1 cellular context compared by ENCODE assay signal in genomic region chr6:156383059-156383458, GRCh38.
TF ChIP-seq lines count a peak whose summit lies in the region.

No MANE protein-coding gene starts in this region.

TF ChIP-seq in SK-N-SH treated with all-trans-retinoic acid at 6 μM for 48 hours, 23 proteins besides CTCF, POLR2A, EP300 and RAD21 (continued from another document):
- TF ChIP-seq ZFP30 (CRISPR knock-in tag; IDR thresholded peaks at IDR 0.05) = no peak
- TF ChIP-seq ZNF565 (CRISPR knock-in tag; conservative IDR thresholded peaks at IDR 0.05; ENCODE audit: low read depth) = no peak
- TF ChIP-seq CSDC2 (CRISPR knock-in tag; IDR thresholded peaks at IDR 0.05) = no peak
- TF ChIP-seq GLIS3 (CRISPR knock-in tag; IDR thresholded peaks at IDR 0.05) = no peak
